ENCODE assay signal across 39 cellular contexts in the genomic region with DNA sequence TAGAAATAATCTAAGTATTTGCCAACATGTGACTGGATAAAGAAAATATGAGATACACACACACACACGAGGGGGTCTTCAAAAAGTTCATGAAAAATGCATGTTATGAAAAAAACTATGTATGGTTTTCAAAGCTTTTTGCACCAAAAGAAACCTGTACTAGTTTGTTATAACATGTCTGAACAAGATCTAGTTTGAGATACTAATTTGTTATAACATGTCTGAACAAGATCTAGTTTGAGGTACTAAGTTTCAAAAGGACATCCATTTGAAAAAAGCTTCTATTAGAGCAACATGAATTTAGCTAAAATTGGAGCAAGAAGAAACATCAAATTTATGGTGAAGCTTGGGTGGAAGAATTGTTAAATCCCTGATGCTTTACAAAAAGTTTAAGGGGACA. TPM values are rescaled to one million over a fixed set of nuclear protein-coding genes. Genes with fewer than 3 reads are reported as not detected.
"Had no signal": no experiment of that assay in that cellular context is flagged by ENCODE, and none has a peak within 500 bp of the region (broad histone marks: within the 10 kb centered on the region; RNA-seq: fewer than 3 reads in every experiment).

No MANE protein-coding gene starts in this region.

- H3K27ac ChIP-seq: adrenal gland, ascending aorta, body of pancreas, brain microvascular endothelial cell, cardiac muscle cell had no signal

- H3K4me3 ChIP-seq: adrenal gland, ascending aorta, body of pancreas, cardiac muscle cell had no signal

- H3K27ac Mint-ChIP-seq: activated naive CD4-positive, alpha-beta T cell treated with anti-CD3 and anti-CD28 coated beads for 36 hours; activated naive CD4-positive, alpha-beta T cell treated with anti-CD3 and anti-CD28 coated beads, Interleukin-2, amount 10 ng/mL, durations not matched to agents 7 days and 5 days; activated naive CD4-positive, alpha-beta T cell treated with anti-CD3 and anti-CD28 coated beads, Interleukin-2, amount 50 U/mL, for 24 hours; activated naive CD4-positive, alpha-beta T cell treated with anti-CD3 and anti-CD28 coated beads, Interleukin-2, amount 50 U/mL, for 72 hours; activated naive CD8-positive, alpha-beta T cell; activated naive CD8-positive, alpha-beta T cell treated with anti-CD3 and anti-CD28 coated beads for 36 hours; activated naive CD8-positive, alpha-beta T cell treated with anti-CD3 and anti-CD28 coated beads, Interleukin-2, amount 10 ng/mL, durations not matched to agents 7 days and 5 days; activated naive CD8-positive, alpha-beta T cell treated with anti-CD3 and anti-CD28 coated beads, Interleukin-2, amount 50 U/mL, for 24 hours; activated T-cell treated with anti-CD3 and anti-CD28 coated beads, Interleukin-2, amount 50 U/mL, for 24 hours; activated T-cell treated with anti-CD3 and anti-CD28 coated beads, Interleukin-2, amount 50 U/mL, for 72 hours; activated T-helper 1 cell treated with anti-CD3 and anti-CD28 coated beads, Interleukin-12 subunit alpha, Interleukin-12 subunit beta, Interleukin-2, Interleukin-4 antibody, amounts not matched to agents 30 ng/mL and 10 ng/mL and 1 ng/mL, durations not matched to agents 14 hours and 24 hours and 36 hours; activated T-helper 17 cell treated with anti-CD3 and anti-CD28 coated beads, Interleukin-2, amount 50 U/mL, for 72 hours; activated T-helper 2 cell treated with anti-CD3 and anti-CD28 coated beads, Interferon-gamma antibody, Interleukin-2, Interleukin-4, amounts not matched to agents 10 μg/mL and 5 μg/mL and 100 μg/mL, durations not matched to agents 14 hours and 24 hours and 36 hours; brain had no signal

- FAIRE-seq: astrocyte had no signal

- H3K4me1 Mint-ChIP-seq: activated naive CD4-positive, alpha-beta T cell treated with anti-CD3 and anti-CD28 coated beads, Interleukin-2, amount 10 ng/mL, durations not matched to agents 7 days and 5 days; activated naive CD4-positive, alpha-beta T cell treated with anti-CD3 and anti-CD28 coated beads, Interleukin-2, amount 50 U/mL, for 24 hours; activated naive CD8-positive, alpha-beta T cell treated with anti-CD3 and anti-CD28 coated beads for 36 hours; activated naive CD8-positive, alpha-beta T cell treated with anti-CD3 and anti-CD28 coated beads, Interleukin-2, amount 10 ng/mL, durations not matched to agents 7 days and 5 days; activated naive CD8-positive, alpha-beta T cell treated with anti-CD3 and anti-CD28 coated beads, Interleukin-2, amount 50 U/mL, for 24 hours; activated T-helper 17 cell treated with anti-CD3 and anti-CD28 coated beads, Interleukin-2, amount 50 U/mL, for 72 hours; brain; central memory CD8-positive, alpha-beta T cell had no signal

- H3K4me1 ChIP-seq: adrenal gland, ascending aorta, body of pancreas had no signal

- H3K27me3 ChIP-seq: ascending aorta, body of pancreas, brain microvascular endothelial cell, cardiac muscle cell had no signal

- H3K36me3 Mint-ChIP-seq: activated naive CD4-positive, alpha-beta T cell treated with anti-CD3 and anti-CD28 coated beads, Interleukin-2, amount 10 ng/mL, durations not matched to agents 7 days and 5 days; brain had no signal

- ATAC-seq: activated naive CD4-positive, alpha-beta T cell treated with anti-CD3 and anti-CD28 coated beads, Interleukin-2, amount 50 U/mL, for 72 hours; activated naive CD8-positive, alpha-beta T cell treated with anti-CD3 and anti-CD28 coated beads, Interleukin-2, amount 50 U/mL, for 24 hours; activated T-cell treated with anti-CD3 and anti-CD28 coated beads, Interleukin-2, amount 50 U/mL, for 4 hours; activated T-cell treated with anti-CD3 and anti-CD28 coated beads, Interleukin-2, amount 50 U/mL, for 72 hours; activated T-helper 17 cell treated with anti-CD3 and anti-CD28 coated beads, Interleukin-2, amount 50 U/mL, for 72 hours; body of pancreas had no signal

- H3K4me3 Mint-ChIP-seq: activated naive CD4-positive, alpha-beta T cell treated with anti-CD3 and anti-CD28 coated beads for 36 hours; activated naive CD4-positive, alpha-beta T cell treated with anti-CD3 and anti-CD28 coated beads, Interleukin-2, amount 10 ng/mL, durations not matched to agents 7 days and 5 days; activated naive CD4-positive, alpha-beta T cell treated with anti-CD3 and anti-CD28 coated beads, Interleukin-2, amount 50 U/mL, for 24 hours; activated naive CD8-positive, alpha-beta T cell; activated naive CD8-positive, alpha-beta T cell treated with anti-CD3 and anti-CD28 coated beads for 36 hours; activated naive CD8-positive, alpha-beta T cell treated with anti-CD3 and anti-CD28 coated beads, Interleukin-2, amount 10 ng/mL, durations not matched to agents 7 days and 5 days; activated naive CD8-positive, alpha-beta T cell treated with anti-CD3 and anti-CD28 coated beads, Interleukin-2, amount 50 U/mL, for 24 hours; activated T-cell treated with anti-CD3 and anti-CD28 coated beads, Interleukin-2, amount 50 U/mL, for 24 hours; activated T-cell treated with anti-CD3 and anti-CD28 coated beads, Interleukin-2, amount 50 U/mL, for 4 hours; activated T-cell treated with anti-CD3 and anti-CD28 coated beads, Interleukin-2, amount 50 U/mL, for 72 hours; activated T-helper 1 cell treated with anti-CD3 and anti-CD28 coated beads, Interleukin-12 subunit alpha, Interleukin-12 subunit beta, Interleukin-2, Interleukin-4 antibody, amounts not matched to agents 30 ng/mL and 10 ng/mL and 1 ng/mL, durations not matched to agents 14 hours and 24 hours and 36 hours; activated T-helper 17 cell treated with anti-CD3 and anti-CD28 coated beads, Interleukin-2, amount 50 U/mL, for 72 hours; brain; central memory CD8-positive, alpha-beta T cell had no signal

- H3K9me3 ChIP-seq: body of pancreas had no signal

- H3K36me3 ChIP-seq: adrenal gland, ascending aorta, brain microvascular endothelial cell, cardiac muscle cell had no signal

- DNase-seq: activated effector memory CD4-positive, alpha-beta T cell treated with anti-CD3 and anti-CD28 coated beads, Interleukin-2, amount 50 U/mL, for 16 hours; activated effector memory CD4-positive, alpha-beta T cell treated with Interleukin-2 at 50 U/mL for 16 hours; activated gamma-delta T cell; activated gamma-delta T cell treated with Interleukin-2 at 50 U/mL for 16 hours; activated naive CD4-positive, alpha-beta T cell; activated naive CD4-positive, alpha-beta T cell treated with anti-CD3 and anti-CD28 coated beads for 36 hours; activated naive CD4-positive, alpha-beta T cell treated with anti-CD3 and anti-CD28 coated beads, Interleukin-2, amount 10 ng/mL, durations not matched to agents 7 days and 5 days; activated naive CD4-positive, alpha-beta T cell treated with anti-CD3 and anti-CD28 coated beads, Interleukin-2, amount 50 U/mL, for 16 hours; activated naive CD4-positive, alpha-beta T cell treated with Interleukin-2 at 50 U/mL for 16 hours; activated naive CD8-positive, alpha-beta T cell treated with anti-CD3 and anti-CD28 coated beads for 36 hours; activated naive CD8-positive, alpha-beta T cell treated with anti-CD3 and anti-CD28 coated beads, Interleukin-2, amount 10 ng/mL, durations not matched to agents 7 days and 5 days; activated naive CD8-positive, alpha-beta T cell treated with anti-CD3 and anti-CD28 coated beads, Interleukin-2, amount 50 U/mL, for 24 hours; activated T-cell treated with anti-CD3 and anti-CD28 coated beads for 4 hours; activated T-cell treated with anti-CD3 and anti-CD28 coated beads, Interleukin-2, amount 50 U/mL, for 1 hour; activated T-cell treated with anti-CD3 and anti-CD28 coated beads, Interleukin-2, amount 50 U/mL, for 24 hours; activated T-cell treated with anti-CD3 and anti-CD28 coated beads, Interleukin-2, amount 50 U/mL, for 4 hours; activated T-cell treated with anti-CD3 and anti-CD28 coated beads, Interleukin-2, amount 50 U/mL, for 48 hours; activated T-cell treated with anti-CD3 and anti-CD28 coated beads, Interleukin-2, amount 50 U/mL, for 72 hours; adrenal gland; amniotic stem cell; amygdala; anterior cingulate cortex; aorta; body of pancreas; brain microvascular endothelial cell; caudate nucleus; central memory CD4-positive, alpha-beta T cell; cerebellar nuclear complex had no signal

RNA-seq across cellular contexts. Expression of a gene that starts 19.8 kb away (rescaled TPM):
- total RNA-seq: activated naive CD4-positive, alpha-beta T cell treated with anti-CD3 and anti-CD28 coated beads for 36 hours; activated naive CD4-positive, alpha-beta T cell treated with anti-CD3 and anti-CD28 coated beads, Interleukin-2, amount 50 U/mL, for 72 hours; activated naive CD8-positive, alpha-beta T cell treated with anti-CD3 and anti-CD28 coated beads for 36 hours; activated naive CD8-positive, alpha-beta T cell treated with anti-CD3 and anti-CD28 coated beads, Interleukin-2, amount 10 ng/mL, durations not matched to agents 7 days and 5 days; activated T-helper 1 cell treated with anti-CD3 and anti-CD28 coated beads, Interleukin-12 subunit alpha, Interleukin-12 subunit beta, Interleukin-2, Interleukin-4 antibody, amounts not matched to agents 30 ng/mL and 10 ng/mL and 1 ng/mL, durations not matched to agents 14 hours and 24 hours and 36 hours; activated T-helper 17 cell treated with anti-CD3 and anti-CD28 coated beads, Interleukin-2, amount 50 U/mL, for 72 hours; activated T-helper 2 cell treated with anti-CD3 and anti-CD28 coated beads, Interferon-gamma antibody, Interleukin-2, Interleukin-4, amounts not matched to agents 10 μg/mL and 5 μg/mL and 100 μg/mL, durations not matched to agents 14 hours and 24 hours and 36 hours had no signal
- polyA plus RNA-seq: cardiac muscle cell had no signal
